In the genomic region with DNA sequence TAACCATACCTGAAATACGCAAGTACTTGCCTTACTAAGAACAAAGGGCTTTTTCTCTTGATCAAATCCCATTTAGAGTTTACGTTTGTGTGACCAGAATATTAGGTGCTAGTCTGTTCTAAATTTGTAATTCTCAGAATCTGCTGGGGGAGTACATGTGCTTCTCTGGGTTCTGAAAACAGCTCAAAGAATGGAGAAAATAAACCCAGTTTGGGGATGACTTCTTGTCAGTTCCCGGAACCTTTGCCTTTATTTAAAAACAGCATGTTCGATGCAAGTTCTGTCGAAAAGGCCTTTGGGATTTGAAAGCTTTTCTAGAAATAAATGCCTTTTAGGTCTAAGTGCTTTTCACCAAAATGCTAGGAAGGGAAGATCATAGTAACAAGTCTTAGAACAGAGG, we compare ENCODE assay signal across 9 cellular contexts.
DNase-seq lines count a peak whose midpoint lies in the region; ATAC-seq lines count a peak whose summit lies in the region.
"Had no signal": no experiment of that assay in that cellular context is flagged by ENCODE, and none has a peak within 500 bp of the region (broad histone marks: within the 10 kb centered on the region; RNA-seq: fewer than 3 reads in every experiment).

No MANE protein-coding gene starts in this region.

- peak overlapping the region; percentile 98 for H3K27ac Mint-ChIP-seq in activated naive CD8-positive, alpha-beta T cell treated with anti-CD3 and anti-CD28 coated beads for 36 hours
- peak overlapping the region; percentile 100 for H3K27ac Mint-ChIP-seq in stimulated activated effector memory CD8-positive, alpha-beta T cell treated with anti-CD3 and anti-CD28 coated beads, Interleukin-12 subunit alpha, Interleukin-12 subunit beta, amount 100 ng/mL, for 72 hours

- no peaks in the 10 kb centered on the region for H3K9me3 ChIP-seq in iPS-20b (ENCODE audit: insufficient read depth, low read depth, low read length)
- no peaks in the 10 kb centered on the region for H3K9me3 ChIP-seq in HAP-1

- H3K27me3 Mint-ChIP-seq in activated naive CD8-positive, alpha-beta T cell treated with anti-CD3 and anti-CD28 coated beads for 36 hours: no peaks in the 10 kb centered on the region

- peak overlapping the region; percentile 45; the same call in 1 of the 2 replicates for H3K9ac ChIP-seq in iPS-20b (ENCODE audit: low read depth, low read length)

- peaks cover 71% of the 10 kb centered on the region for H3K36me3 Mint-ChIP-seq in activated naive CD8-positive, alpha-beta T cell treated with anti-CD3 and anti-CD28 coated beads for 36 hours
- peaks cover 82% of the 10 kb centered on the region for H3K36me3 Mint-ChIP-seq in stimulated activated effector memory CD8-positive, alpha-beta T cell treated with anti-CD3 and anti-CD28 coated beads, Interleukin-12 subunit alpha, Interleukin-12 subunit beta, amount 100 ng/mL, for 72 hours

- H3K4me1 ChIP-seq in iPS-20b (ENCODE audit: insufficient read depth, low read length) (peaks cover 42% of the 10 kb centered on the region), HAP-1 (peaks cover 80% of the 10 kb centered on the region)

- H3K4me1 Mint-ChIP-seq in activated naive CD8-positive, alpha-beta T cell treated with anti-CD3 and anti-CD28 coated beads for 36 hours: peaks cover 87% of the 10 kb centered on the region
- H3K4me1 Mint-ChIP-seq in stimulated activated effector memory CD8-positive, alpha-beta T cell treated with anti-CD3 and anti-CD28 coated beads, Interleukin-12 subunit alpha, Interleukin-12 subunit beta, amount 100 ng/mL, for 72 hours: peaks cover 88% of the 10 kb centered on the region

- H3K4me3 ChIP-seq in iPS-20b (ENCODE audit: low read length) (peak overlapping the region; percentile 51; the same call in 1 of the 2 replicates), HAP-1 (no peak overlapping the region)

- H3K9me3 Mint-ChIP-seq in activated naive CD8-positive, alpha-beta T cell treated with anti-CD3 and anti-CD28 coated beads for 36 hours: peaks cover 3% of the 10 kb centered on the region
- no peaks in the 10 kb centered on the region for H3K9me3 Mint-ChIP-seq in stimulated activated effector memory CD8-positive, alpha-beta T cell treated with anti-CD3 and anti-CD28 coated beads, Interleukin-12 subunit alpha, Interleukin-12 subunit beta, amount 100 ng/mL, for 72 hours

- H3K27me3 ChIP-seq in iPS-20b (ENCODE audit: insufficient read depth, low read length): peaks cover 24% of the 10 kb centered on the region
- H3K27me3 ChIP-seq in HAP-1 (ENCODE audit: low read depth): no peaks in the 10 kb centered on the region

- H3K4me3 Mint-ChIP-seq in activated naive CD8-positive, alpha-beta T cell treated with anti-CD3 and anti-CD28 coated beads for 36 hours: peak overlapping the region; percentile 59
- H3K4me3 Mint-ChIP-seq in stimulated activated effector memory CD8-positive, alpha-beta T cell treated with anti-CD3 and anti-CD28 coated beads, Interleukin-12 subunit alpha, Interleukin-12 subunit beta, amount 100 ng/mL, for 72 hours: peak overlapping the region; percentile 97

- ATAC-seq in stimulated activated effector memory CD8-positive, alpha-beta T cell treated with anti-CD3 and anti-CD28 coated beads, Interleukin-12 subunit alpha, Interleukin-12 subunit beta, amount 100 ng/mL, for 72 hours: no peak

- no peak overlapping the region for H3K27ac ChIP-seq in iPS-20b (ENCODE audit: low read length)

- DNase-seq in HT-29 (ENCODE audit: low spot score) (peak; percentile 27), NCI-H1048 (lab: John Stamatoyannopoulos, UW) (no peak), HAP-1 (ENCODE audit: low spot score in 2 of 2) (no peak), nucleus accumbens (lab: John Stamatoyannopoulos, UW) (no peak)
- DNase-seq in activated naive CD8-positive, alpha-beta T cell treated with anti-CD3 and anti-CD28 coated beads for 36 hours: no peak
- DNase-seq in stimulated activated effector memory CD8-positive, alpha-beta T cell treated with anti-CD3 and anti-CD28 coated beads, Interleukin-12 subunit alpha, Interleukin-12 subunit beta, amount 100 ng/mL, for 72 hours (ENCODE audit: low spot score in 2 of 2): no peak
- no peak for DNase-seq in activated CD8-positive, alpha-beta memory T cell treated with anti-CD3 and anti-CD28 coated beads for 24 hours
- DNase-seq: NCI-H1105 had no signal

- H3K36me3 ChIP-seq in iPS-20b (ENCODE audit: insufficient read depth, low read depth, low read length): no peaks in the 10 kb centered on the region
- H3K36me3 ChIP-seq in HAP-1 (replicated peaks): peaks cover 6% of the 10 kb centered on the region

- in situ Hi-C loops in HAP-1 (cut with MboI; ENCODE audit: low sequenced_read_pairs): no loop called here
